In the genomic region with DNA sequence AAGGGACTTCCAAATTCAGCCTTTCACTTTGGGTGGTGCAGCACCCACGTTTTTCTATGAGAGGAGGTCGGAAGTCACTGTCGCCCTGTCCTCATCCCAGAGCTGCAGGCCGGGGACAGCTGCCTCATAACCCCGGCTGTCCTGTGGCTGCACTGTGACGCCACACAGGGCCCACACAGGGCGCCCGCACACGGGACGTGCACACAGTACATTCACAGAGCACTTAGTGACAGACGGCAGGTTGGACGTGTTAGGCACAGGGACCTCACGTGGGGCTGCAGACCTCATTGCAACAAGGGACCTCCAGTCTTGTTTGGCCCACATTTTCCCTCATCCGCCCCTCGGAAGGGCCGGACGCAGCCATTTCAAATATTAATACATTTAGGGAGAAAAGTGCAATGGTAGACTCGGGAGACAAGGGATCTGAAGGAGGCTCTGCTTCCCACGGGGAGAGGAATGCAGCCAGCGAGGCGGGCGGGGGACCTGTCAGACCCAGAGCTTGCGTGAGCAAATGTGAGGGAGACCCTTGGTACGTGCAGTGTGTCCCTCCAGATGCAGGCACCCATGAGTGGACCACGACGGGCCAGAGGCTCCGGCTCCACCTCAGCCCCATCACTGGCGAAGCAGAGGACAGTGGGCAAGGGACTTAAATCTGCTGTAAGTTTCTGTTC, we compare ENCODE assay signal across 9 cellular contexts.
"Had no signal": no experiment of that assay in that cellular context is flagged by ENCODE, and none has a peak within 500 bp of the region (broad histone marks: within the 10 kb centered on the region; RNA-seq: fewer than 3 reads in every experiment).

No MANE protein-coding gene starts in this region.

- H3K4me3 ChIP-seq: tibial nerve had no signal

- H3K27ac ChIP-seq: parathyroid adenoma had no signal

- H3K27me3 Mint-ChIP-seq: activated CD4-positive, alpha-beta memory T cell treated with anti-CD3 and anti-CD28 coated beads, Interleukin-2, amount 10 ng/mL, durations not matched to agents 7 days and 5 days; central memory CD8-positive, alpha-beta T cell had no signal

- H3K4me1 ChIP-seq: parathyroid adenoma had no signal

- H3K9me3 ChIP-seq: tibial nerve had no signal

- H3K27me3 ChIP-seq: tibial nerve had no signal

- DNase-seq: activated CD4-positive, alpha-beta memory T cell treated with anti-CD3 and anti-CD28 coated beads, Interleukin-2, amount 10 ng/mL, durations not matched to agents 7 days and 5 days; activated CD4-positive, alpha-beta T cell treated with anti-CD3 and anti-CD28 coated beads for 1 hour; activated effector memory CD4-positive, alpha-beta T cell treated with anti-CD3 and anti-CD28 coated beads, Interleukin-2, amount 50 U/mL, for 16 hours; effector memory CD4-positive, alpha-beta T cell; hippocampal formation; T-helper 2 cell had no signal

- H3K27ac Mint-ChIP-seq: activated CD4-positive, alpha-beta memory T cell treated with anti-CD3 and anti-CD28 coated beads, Interleukin-2, amount 10 ng/mL, durations not matched to agents 7 days and 5 days had no signal

- H3K9me3 Mint-ChIP-seq: activated CD4-positive, alpha-beta memory T cell treated with anti-CD3 and anti-CD28 coated beads, Interleukin-2, amount 10 ng/mL, durations not matched to agents 7 days and 5 days; central memory CD8-positive, alpha-beta T cell had no signal

- H3K4me3 Mint-ChIP-seq: activated CD4-positive, alpha-beta memory T cell treated with anti-CD3 and anti-CD28 coated beads, Interleukin-2, amount 10 ng/mL, durations not matched to agents 7 days and 5 days; central memory CD8-positive, alpha-beta T cell had no signal
